1 cellular context compared by ENCODE assay signal in genomic region chr16:21820028-21820907, GRCh38.
TF ChIP-seq lines count a peak whose summit lies in the region.

No MANE protein-coding gene starts in this region.

TF ChIP-seq in HEK293, 187 proteins besides CTCF, POLR2A, EP300 and RAD21 (continued from another document):
- TF ChIP-seq PRDM4 (tag by site-specific recombination; IDR thresholded peaks at IDR 0.05) (0 out of 2 replicates have a peak, but pooled peaks have one; percentile 33), ZNF76 (tag by site-specific recombination; IDR thresholded peaks at IDR 0.05; ENCODE audit: borderline replicate concordance, low read depth) (peak; percentile 78; the same call in 1 of the 2 replicates), IKZF3 (tag by site-specific recombination; IDR thresholded peaks at IDR 0.05) (peak; percentile 60), ZNF692 (tag by site-specific recombination; IDR thresholded peaks at IDR 0.05) (peak; percentile 80; the same call in 1 of the 2 replicates), SP7 (tag by site-specific recombination; IDR thresholded peaks at IDR 0.05) (peak; percentile 83), ZNF394 (tag by site-specific recombination; IDR thresholded peaks at IDR 0.05; ENCODE audit: borderline replicate concordance) (peak; percentile 4; the same call in 1 of the 2 replicates), YY2 (tag by site-specific recombination; IDR thresholded peaks at IDR 0.05) (peak; percentile 88), ATF2 (tag by site-specific recombination; IDR thresholded peaks at IDR 0.05; ENCODE audit: low read depth) (peak; percentile 33; the same call in 1 of the 2 replicates), ZSCAN30 (tag by site-specific recombination; IDR thresholded peaks at IDR 0.05) (peak; percentile 70; the same call in 1 of the 2 replicates), ZBTB11 (tag by site-specific recombination; conservative IDR thresholded peaks at IDR 0.05; ENCODE audit: low read depth) (peak; percentile 91), ZSCAN5A (tag by site-specific recombination; IDR thresholded peaks at IDR 0.05) (peak; percentile 76; the same call in 1 of the 2 replicates), KLF16 (tag by site-specific recombination; IDR thresholded peaks at IDR 0.05) (peak; percentile 55; the same call in 1 of the 2 replicates), ZSCAN23 (tag by site-specific recombination; IDR thresholded peaks at IDR 0.05) (0 out of 2 replicates have a peak, but pooled peaks have one; percentile 60)
TF ChIP-seq in HEK293: peak in this region for 56; not testable (repeated sequence) for 131.
